Comparison of ENCODE assay signal across 8 cellular contexts in the genomic region with DNA sequence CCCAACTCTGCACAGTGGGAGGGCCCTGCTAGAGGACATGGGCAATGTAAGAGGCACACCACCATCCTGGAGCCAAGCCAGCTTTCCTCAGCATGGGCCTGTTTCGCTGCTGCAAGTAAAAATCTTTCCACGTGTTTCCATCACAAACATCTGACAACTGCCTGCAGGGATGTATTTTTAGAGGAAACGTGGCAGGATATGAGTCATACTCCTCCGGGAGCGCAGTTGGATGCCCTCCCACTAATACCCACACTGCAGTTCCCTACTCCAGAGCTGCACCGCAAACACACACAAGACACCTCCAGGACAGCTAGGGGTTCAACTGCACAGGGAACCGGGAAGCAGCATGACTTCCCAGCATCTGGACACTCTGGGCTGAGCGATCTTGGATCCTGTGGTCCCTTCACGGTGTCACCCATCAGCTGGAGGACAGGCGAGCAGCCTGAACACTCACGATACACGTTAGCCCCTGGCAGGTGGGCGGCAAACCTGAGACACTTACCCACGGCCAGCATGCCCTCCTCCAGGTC. TPM values are rescaled to one million over a fixed set of nuclear protein-coding genes. Genes with fewer than 3 reads are reported as not detected.
DNase-seq lines count a peak whose midpoint lies in the region; ATAC-seq and TF ChIP-seq lines count a peak whose summit lies in the region.

No MANE protein-coding gene starts in this region.

- H3K27ac Mint-ChIP-seq in osteocyte (ENCODE audit: unreplicated experiment): peak overlapping the region; percentile 87

- H3K27me3 Mint-ChIP-seq in osteocyte (ENCODE audit: unreplicated experiment): no peaks in the 10 kb centered on the region

- TF ChIP-seq CTCF in fibroblast of pulmonary artery (IDR thresholded peaks at IDR 0.05; ENCODE audit: low read length, missing control alignments): no peak
- no peak for TF ChIP-seq CTCF in osteocyte (IDR thresholded peaks at IDR 0.05)

- peaks cover 74% of the 10 kb centered on the region for H3K4me1 Mint-ChIP-seq in osteocyte (ENCODE audit: unreplicated experiment)

- peaks cover 52% of the 10 kb centered on the region for H3K36me3 Mint-ChIP-seq in osteocyte (ENCODE audit: unreplicated experiment)

- DNase-seq in 8988T (peak; percentile 70), HCEC 1CT (peak; percentile 95), T1000 (lab: John Stamatoyannopoulos, UW) (peak; percentile 92), fibroblast of pulmonary artery (ENCODE audit: low read depth) (peak; percentile 99), osteocyte (ENCODE audit: extremely low spot score, unreplicated experiment) (peak; percentile 95), iPS-NIHi7 (ENCODE audit: extremely low spot score) (no peak), DMS79 treated with DMSO at 0.1 percent for 48 hours (lab: John Stamatoyannopoulos, UW) (no peak)

- H3K4me3 Mint-ChIP-seq in osteocyte (ENCODE audit: unreplicated experiment): no peak overlapping the region

- ATAC-seq in HG02870 (IDR thresholded peaks at IDR 0.05; ENCODE audit: unreplicated experiment): no peak

- H3K9me3 Mint-ChIP-seq in osteocyte (ENCODE audit: unreplicated experiment): no peaks in the 10 kb centered on the region

- no peak overlapping the region for H3K4me3 ChIP-seq in fibroblast of pulmonary artery (replicated peaks; ENCODE audit: low read depth, low read length)

RNA-seq across cellular contexts. Expression of a gene that starts 26.1 kb away (rescaled TPM):
- total RNA-seq in osteocyte: 125 and 131 TPM in 2 replicates

RNA-seq across cellular contexts. Expression of a gene that starts 46.7 kb away (rescaled TPM):
- 127 and 129 TPM in 2 replicates for total RNA-seq in osteocyte

Comparison
In these comparisons a context has a peak if more than half of its experiments do, and no peak if none do; other contexts are left out.
1. DNase-seq: peak in 8988T (single experiment), HCEC 1CT (single experiment), T1000 (single experiment), fibroblast of pulmonary artery (single experiment) and osteocyte (single experiment); none in iPS-NIHi7 (single experiment) and DMS79 treated with DMSO at 0.1 percent for 48 hours (single experiment).